Comparison of ENCODE assay signal across 9 cellular contexts in genomic region chrX:6226053-6226645, GRCh38. TPM values are rescaled to one million over a fixed set of nuclear protein-coding genes. Genes with fewer than 3 reads are reported as not detected.
DNase-seq lines count a peak whose midpoint lies in the region; ATAC-seq and TF ChIP-seq lines count a peak whose summit lies in the region.
"Had no signal": no experiment of that assay in that cellular context is flagged by ENCODE, and none has a peak within 500 bp of the region (broad histone marks: within the 10 kb centered on the region; RNA-seq: fewer than 3 reads in every experiment).

No MANE protein-coding gene starts in this region.

- H3K4me1 ChIP-seq in SJSA1 (replicated peaks) (no peaks in the 10 kb centered on the region), rectal smooth muscle tissue (ENCODE audit: control insufficient read depth, insufficient read depth, low read length) (no peaks in the 10 kb centered on the region)

- in situ Hi-C loops in GM13976 (cut with MboI; ENCODE audit: low sequenced_read_pairs, unreplicated experiment): loop anchor here (25.0 kb wide), 1 partner anchor 214 kb away; no protein-coding TSS in a partner anchor

- peak overlapping the region; percentile 31 for H3K4me3 ChIP-seq in SJSA1
- H3K4me3 ChIP-seq in rectal smooth muscle tissue (ENCODE audit: low read length): peak overlapping the region; percentile 36

- no peaks in the 10 kb centered on the region for H3K9me3 ChIP-seq in SJSA1 (replicated peaks)

- H3K36me3 ChIP-seq in SJSA1 (no peaks in the 10 kb centered on the region), rectal smooth muscle tissue (ENCODE audit: control insufficient read depth, insufficient read depth, low read length) (no peaks in the 10 kb centered on the region)

- DNase-seq in GM13976 (ENCODE audit: low spot score) (peak; percentile 17), SJSA1 (ENCODE audit: low read depth in 1 of 2, low spot score in 2 of 2) (peak in 1 of 2 experiments; percentile 2), left ventricle myocardium superior (peak; percentile 27), SKM-1 treated with dmso at 0.1 percent for 144 hours (lab: John Stamatoyannopoulos, UW; ENCODE audit: unreplicated experiment) (no peak), SHP77 (lab: John Stamatoyannopoulos, UW) (no peak), RWPE1 (ENCODE audit: low spot score) (no peak)
- DNase-seq: activated CD4-positive, alpha-beta T cell treated with anti-CD3 and anti-CD28 coated beads, Interleukin-2, amount 50 U/mL, for 48 hours had no signal

- POLR2A ChIA-PET in RWPE1 (lab: Yijun Ruan, JAX; ENCODE audit: low non-redundant PET): no interaction called here

- no peak overlapping the region for H3K9ac ChIP-seq in rectal smooth muscle tissue (ENCODE audit: low read length)

- TF ChIP-seq CTCF in GM13976 (IDR thresholded peaks at IDR 0.05; ENCODE audit: borderline replicate concordance, control extremely low read depth, extremely low read depth, insufficient read depth, missing control alignments): no peak
- no peak for TF ChIP-seq CTCF in RWPE1 (conservative IDR thresholded peaks at IDR 0.05; ENCODE audit: low read depth)

- H3K27ac ChIP-seq in SJSA1 (no peak overlapping the region), rectal smooth muscle tissue (ENCODE audit: low read depth, low read length) (no peak overlapping the region), RWPE1 (no peak overlapping the region)

- CTCF ChIA-PET in RWPE1 (lab: Yijun Ruan, JAX): no interaction called here

- intact Hi-C loops in left ventricle myocardium superior (cut with micrococcal nuclease): no loop called here

- H3K27me3 ChIP-seq in SJSA1 (replicated peaks) (no peaks in the 10 kb centered on the region), rectal smooth muscle tissue (ENCODE audit: control insufficient read depth, insufficient read depth, low read length) (peaks cover 6% of the 10 kb centered on the region)

- ATAC-seq in left ventricle myocardium superior: peak; percentile 76
- no peak for ATAC-seq in GM21576 (IDR thresholded peaks at IDR 0.05; ENCODE audit: unreplicated experiment)

RNA-seq across cellular contexts. Expression of gene NLGN4X, which starts 2.5 kb away (rescaled TPM):
- 0.53 and 1.2 TPM in 2 replicates for total RNA-seq in SJSA1 (2014; rRNA removed; shearing (Covaris generic))
- total RNA-seq in left ventricle myocardium superior: 3.1 TPM

Comparison
In these comparisons a context has a peak if more than half of its experiments do, and no peak if none do; other contexts are left out.
1. DNase-seq: peak in GM13976 (single experiment) and left ventricle myocardium superior (single experiment); none in SKM-1 treated with dmso at 0.1 percent for 144 hours (single experiment), SHP77 (0 of 2) and RWPE1 (single experiment).